Comparison of ENCODE assay signal across 11 cellular contexts in the genomic region with DNA sequence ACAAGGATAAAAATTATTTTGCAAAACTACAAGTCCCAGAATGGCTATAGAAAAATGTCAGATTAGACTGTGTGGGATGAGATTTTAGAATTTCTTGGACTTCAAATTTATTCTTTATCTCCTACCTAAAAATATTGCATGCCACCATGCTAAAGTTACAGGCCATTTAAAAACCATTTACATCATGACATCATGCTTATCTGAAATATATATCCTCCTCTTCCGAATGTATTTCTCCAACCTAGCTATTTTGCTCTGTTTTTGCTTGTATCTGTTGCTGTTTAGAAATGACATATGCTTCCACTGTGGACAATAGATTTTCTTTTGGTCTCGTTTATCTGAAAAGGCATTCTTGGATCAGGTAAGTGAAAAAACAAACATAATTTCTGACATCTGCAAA.
"Had no signal": no experiment of that assay in that cellular context is flagged by ENCODE, and none has a peak within 500 bp of the region (broad histone marks: within the 10 kb centered on the region; RNA-seq: fewer than 3 reads in every experiment).

No MANE protein-coding gene starts in this region.

- DNase-seq: GM23248, GOT3, H7, H9, HCEC 1CT, HFFc6 had no signal

- H3K9ac ChIP-seq: GM23248 had no signal

- H3K27ac ChIP-seq: GM23248 had no signal

- H3K9me3 ChIP-seq: HAP-1 had no signal

- H3K4me1 ChIP-seq: HAP-1 had no signal

- H3K4me2 ChIP-seq: GM23338 had no signal

- H2AFZ ChIP-seq: GM23248, GM23338 had no signal

- H3K36me3 ChIP-seq: HAP-1 had no signal

- FAIRE-seq: H1, H54 had no signal

- ATAC-seq: GM23338, HCT116 had no signal

- H3K4me3 ChIP-seq: GM23248, GM23338, HAP-1 had no signal
